Comparison of ENCODE assay signal across 16 cellular contexts in the genomic region with DNA sequence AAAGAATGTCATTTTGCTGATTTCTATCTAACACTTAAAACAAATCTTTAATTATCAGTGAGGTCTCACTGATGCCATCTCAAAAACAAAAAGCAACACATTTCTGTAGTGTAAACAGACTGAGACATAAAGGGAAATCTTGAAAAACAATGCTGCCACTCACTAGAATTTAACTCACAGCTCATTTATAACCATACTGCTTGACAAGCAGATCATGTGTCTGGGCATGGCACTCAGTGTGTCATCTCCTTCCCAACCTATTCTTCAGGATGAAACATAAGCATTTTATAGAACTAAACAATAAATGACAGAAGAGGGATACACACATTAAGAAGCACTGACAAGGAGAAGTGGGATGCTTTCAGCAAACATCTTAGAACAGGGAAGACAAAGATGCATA. TPM values are rescaled to one million over a fixed set of nuclear protein-coding genes. Genes with fewer than 3 reads are reported as not detected.
A peak's percentile ranks its signal among the peaks of the same experiment; 100 is the strongest.
DNase-seq lines count a peak whose midpoint lies in the region; ATAC-seq and TF ChIP-seq lines count a peak whose summit lies in the region.
"Had no signal": no experiment of that assay in that cellular context is flagged by ENCODE, and none has a peak within 500 bp of the region (broad histone marks: within the 10 kb centered on the region; RNA-seq: fewer than 3 reads in every experiment).

No MANE protein-coding gene starts in this region.

- H3K4me1 ChIP-seq in SK-N-SH (ENCODE audit: control insufficient read depth in 1 of 2, insufficient read depth in 2 of 2, low read depth in 1 of 2, low read length in 1 of 2) = peaks cover 12 to 27% of the 10 kb centered on the region in 2 experiments
- H3K4me1 ChIP-seq in suprapubic skin = peaks cover 35% of the 10 kb centered on the region

- H3K79me2 ChIP-seq in SK-N-SH (ENCODE audit: insufficient read depth) = peaks cover 68% of the 10 kb centered on the region

- no peak for TF ChIP-seq RAD21 in SK-N-SH (IDR thresholded peaks at IDR 0.05; ENCODE audit: low read length)

- no peaks in the 10 kb centered on the region for H3K9me2 ChIP-seq in SK-N-SH

- H2AFZ ChIP-seq in SK-N-SH (ENCODE audit: low read depth) = no peak overlapping the region

- no peak for ATAC-seq in SK-N-SH treated with all-trans-retinoic acid at 6 μM for 48 hours
- no peak for ATAC-seq in WTC11
- no peak for ATAC-seq in GM18511 (IDR thresholded peaks at IDR 0.05; ENCODE audit: unreplicated experiment)
- no peak for ATAC-seq in activated CD4-positive, CD25-positive, alpha-beta regulatory T cell treated with anti-CD3 and anti-CD28 coated beads, Interleukin-2, amount 50 U/mL, for 24 hours
- ATAC-seq: heart left ventricle had no signal

- CTCF ChIA-PET in SK-N-SH (lab: Yijun Ruan, JAX) (interaction anchor here (0.8 to 1.1 kb wide), 3 partner anchors 12 to 142 kb away, joined by 3 read pairs; no protein-coding TSS in a partner anchor), WTC11 (lab: Charles Lee) (interaction anchor here (0.6 to 1.6 kb wide), 3 partner anchors 12 to 60 kb away, joined by 3 to 6 read pairs (median 4); no protein-coding TSS in a partner anchor)

- TF ChIP-seq EP300 in SK-N-SH (IDR thresholded peaks at IDR 0.05; ENCODE audit: borderline replicate concordance in 1 of 2, low read depth in 1 of 2, low read length in 1 of 2) (no peak), suprapubic skin (IDR thresholded peaks at IDR 0.05) (no peak)

- no peaks in the 10 kb centered on the region for H3K9me3 ChIP-seq in SK-N-SH
- H3K9me3 ChIP-seq in suprapubic skin = no peaks in the 10 kb centered on the region
- H3K9me3 ChIP-seq: heart left ventricle, MG63 had no signal

- no peak for TF ChIP-seq POLR2A in suprapubic skin (IDR thresholded peaks at IDR 0.05)

- H3K27ac ChIP-seq in SK-N-SH (ENCODE audit: low read depth in 2 of 2, low read length in 1 of 2) (no peak overlapping the region), suprapubic skin (peak overlapping the region; percentile 29)

- no peak for DNase-seq in SK-N-SH
- no peak for DNase-seq in WTC11 (ENCODE audit: low spot score)
- DNase-seq in inferior parietal cortex (ENCODE audit: extremely low spot score) = peak; percentile 58
- no peak for DNase-seq in suprapubic skin (ENCODE audit: low spot score in 2 of 2)
- no peak for DNase-seq in SIG-M5 treated with dmso at 0.1 percent for 504 hours (lab: John Stamatoyannopoulos, UW; ENCODE audit: unreplicated experiment)
- DNase-seq: activated CD4-positive, alpha-beta T cell treated with anti-CD3 and anti-CD28 coated beads, Interleukin-2, amount 50 U/mL, for 4 hours; activated T-cell treated with anti-CD3 and anti-CD28 coated beads, Interleukin-2, amount 50 U/mL, for 48 hours; heart left ventricle; MG63; NCI-H2107; NK-92 treated with Interleukin-12 subunit alpha and Interleukin-12 subunit beta, amount 100 ng/mL, for 24 hours; SHP77 treated with DMSO at 0.1 percent for 48 hours; stimulated activated CD4-positive, alpha-beta T cell treated with anti-CD3 and anti-CD28 coated beads, Interleukin-15, amount 100 ng/mL, for 24 hours had no signal

- TF ChIP-seq CTCF in SK-N-SH (IDR thresholded peaks at IDR 0.05) = no peak
- no peak for TF ChIP-seq CTCF in WTC11 (IDR thresholded peaks at IDR 0.05)
- no peak for TF ChIP-seq CTCF in suprapubic skin (IDR thresholded peaks at IDR 0.05)

- no peaks in the 10 kb centered on the region for H3K9me3 Mint-ChIP-seq in WTC11

- H3K27me3 ChIP-seq in SK-N-SH (ENCODE audit: insufficient read depth) (no peaks in the 10 kb centered on the region), suprapubic skin (no peaks in the 10 kb centered on the region)
- H3K27me3 ChIP-seq: heart left ventricle, MG63 had no signal

- H3K27me3 Mint-ChIP-seq in WTC11 (ENCODE audit: low read depth) = no peaks in the 10 kb centered on the region

- peak overlapping the region; percentile 90 for H3K27ac Mint-ChIP-seq in WTC11

- peaks cover 7% of the 10 kb centered on the region; the same call in 1 of the 2 replicates for H4K20me1 ChIP-seq in SK-N-SH (ENCODE audit: insufficient read depth)

- no peak overlapping the region for H3K4me3 Mint-ChIP-seq in WTC11

- no peak overlapping the region for H3K4me2 ChIP-seq in SK-N-SH

- no peaks in the 10 kb centered on the region for H3K36me3 Mint-ChIP-seq in WTC11

- POLR2A ChIA-PET in SK-N-SH (lab: Yijun Ruan, JAX) (no interaction called here), WTC11 (lab: Charles Lee) (no interaction called here)

- peak overlapping the region; percentile 6; the same call in 1 of the 2 replicates for H3K9ac ChIP-seq in SK-N-SH

- peaks cover 33% of the 10 kb centered on the region for H3K4me1 Mint-ChIP-seq in WTC11

- peaks cover 0 to 33% of the 10 kb centered on the region in 2 experiments for H3K36me3 ChIP-seq in SK-N-SH (replicated peaks in 1 of 2; ENCODE audit: control insufficient read depth in 1 of 2, insufficient read depth in 2 of 2, low read length in 1 of 2)
- H3K36me3 ChIP-seq in suprapubic skin = peaks cover 6% of the 10 kb centered on the region

- H3K4me3 ChIP-seq in SK-N-SH (ENCODE audit: low read depth in 2 of 2, low read length in 1 of 2) (no peak overlapping the region), suprapubic skin (no peak overlapping the region)
- H3K4me3 ChIP-seq: heart left ventricle, MG63 had no signal

- H3F3A ChIP-seq in SK-N-SH (replicated peaks; ENCODE audit: insufficient read depth) = peaks cover 20% of the 10 kb centered on the region

TF ChIP-seq in SK-N-SH, 30 proteins besides CTCF, POLR2A, EP300 and RAD21:
- TF ChIP-seq, protein P1, sequence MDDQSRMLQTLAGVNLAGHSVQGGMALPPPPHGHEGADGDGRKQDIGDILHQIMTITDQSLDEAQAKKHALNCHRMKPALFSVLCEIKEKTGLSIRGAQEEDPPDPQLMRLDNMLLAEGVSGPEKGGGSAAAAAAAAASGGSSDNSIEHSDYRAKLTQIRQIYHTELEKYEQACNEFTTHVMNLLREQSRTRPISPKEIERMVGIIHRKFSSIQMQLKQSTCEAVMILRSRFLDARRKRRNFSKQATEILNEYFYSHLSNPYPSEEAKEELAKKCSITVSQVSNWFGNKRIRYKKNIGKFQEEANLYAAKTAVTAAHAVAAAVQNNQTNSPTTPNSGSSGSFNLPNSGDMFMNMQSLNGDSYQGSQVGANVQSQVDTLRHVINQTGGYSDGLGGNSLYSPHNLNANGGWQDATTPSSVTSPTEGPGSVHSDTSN (IDR thresholded peaks at IDR 0.05) = peak; percentile 12; the same call in 1 of the 2 replicates
- TF ChIP-seq FOSL2 (IDR thresholded peaks at IDR 0.05; ENCODE audit: borderline replicate concordance, low read depth) (no peak), MXI1 (IDR thresholded peaks at IDR 0.05; ENCODE audit: low read depth, low read length) (0 out of 2 replicates have a peak, but pooled peaks have one; percentile 18)
TF ChIP-seq in SK-N-SH: peak in this region for 2.

TF ChIP-seq in SK-N-SH treated with all-trans-retinoic acid at 6 μM for 48 hours, 23 proteins besides CTCF, POLR2A, EP300 and RAD21 (continues in another document):
- TF ChIP-seq ZNF70 (CRISPR knock-in tag; IDR thresholded peaks at IDR 0.05) (no peak), ISL1 (CRISPR knock-in tag; IDR thresholded peaks at IDR 0.05) (no peak), ZNF565 (CRISPR knock-in tag; conservative IDR thresholded peaks at IDR 0.05; ENCODE audit: low read depth) (no peak), CSDC2 (CRISPR knock-in tag; IDR thresholded peaks at IDR 0.05) (no peak), ZC3H10 (CRISPR knock-in tag; IDR thresholded peaks at IDR 0.05) (no peak), ESRRG (CRISPR knock-in tag; IDR thresholded peaks at IDR 0.05) (no peak)
- TF ChIP-seq, protein P2, sequence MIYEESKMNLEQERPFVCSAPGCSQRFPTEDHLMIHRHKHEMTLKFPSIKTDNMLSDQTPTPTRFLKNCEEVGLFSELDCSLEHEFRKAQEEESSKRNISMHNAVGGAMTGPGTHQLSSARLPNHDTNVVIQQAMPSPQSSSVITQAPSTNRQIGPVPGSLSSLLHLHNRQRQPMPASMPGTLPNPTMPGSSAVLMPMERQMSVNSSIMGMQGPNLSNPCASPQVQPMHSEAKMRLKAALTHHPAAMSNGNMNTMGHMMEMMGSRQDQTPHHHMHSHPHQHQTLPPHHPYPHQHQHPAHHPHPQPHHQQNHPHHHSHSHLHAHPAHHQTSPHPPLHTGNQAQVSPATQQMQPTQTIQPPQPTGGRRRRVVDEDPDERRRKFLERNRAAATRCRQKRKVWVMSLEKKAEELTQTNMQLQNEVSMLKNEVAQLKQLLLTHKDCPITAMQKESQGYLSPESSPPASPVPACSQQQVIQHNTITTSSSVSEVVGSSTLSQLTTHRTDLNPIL (CRISPR knock-in tag; IDR thresholded peaks at IDR 0.05; ENCODE audit: low read depth) = no peak

TF ChIP-seq in WTC11, 78 proteins besides CTCF, POLR2A, EP300 and RAD21:
- TF ChIP-seq MXD4 (CRISPR knock-in tag; IDR thresholded peaks at IDR 0.05; ENCODE audit: borderline replicate concordance) = no peak
- TF ChIP-seq, protein P3, sequence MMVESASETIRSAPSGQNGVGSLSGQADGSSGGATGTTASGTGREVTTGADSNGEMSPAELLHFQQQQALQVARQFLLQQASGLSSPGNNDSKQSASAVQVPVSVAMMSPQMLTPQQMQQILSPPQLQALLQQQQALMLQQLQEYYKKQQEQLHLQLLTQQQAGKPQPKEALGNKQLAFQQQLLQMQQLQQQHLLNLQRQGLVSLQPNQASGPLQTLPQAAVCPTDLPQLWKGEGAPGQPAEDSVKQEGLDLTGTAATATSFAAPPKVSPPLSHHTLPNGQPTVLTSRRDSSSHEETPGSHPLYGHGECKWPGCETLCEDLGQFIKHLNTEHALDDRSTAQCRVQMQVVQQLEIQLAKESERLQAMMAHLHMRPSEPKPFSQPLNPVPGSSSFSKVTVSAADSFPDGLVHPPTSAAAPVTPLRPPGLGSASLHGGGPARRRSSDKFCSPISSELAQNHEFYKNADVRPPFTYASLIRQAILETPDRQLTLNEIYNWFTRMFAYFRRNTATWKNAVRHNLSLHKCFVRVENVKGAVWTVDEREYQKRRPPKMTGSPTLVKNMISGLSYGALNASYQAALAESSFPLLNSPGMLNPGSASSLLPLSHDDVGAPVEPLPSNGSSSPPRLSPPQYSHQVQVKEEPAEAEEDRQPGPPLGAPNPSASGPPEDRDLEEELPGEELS (CRISPR knock-in tag; IDR thresholded peaks at IDR 0.05) = no peak

RNA-seq across cellular contexts. Expression of a gene that starts 22.4 kb away (rescaled TPM):
- 12.8 and 17.3 TPM in 2 replicates for polyA plus RNA-seq in SK-N-SH (2012; rRNA removed)
- polyA plus RNA-seq in SK-N-SH (2012; cell fraction: cytosol; rRNA removed) = 10.6 and 10.9 TPM in 2 replicates
- polyA plus RNA-seq in SK-N-SH (2012; cell fraction: nucleus; rRNA removed) = 24.9 and 25.3 TPM in 2 replicates
- total RNA-seq in WTC11 (2021) (16.3 to 20.3 TPM (median 19.7 TPM) in 3 replicates), suprapubic skin (10 to 100 TPM; 26.7 to 60.7 (median 40.5) TPM)
